18 cellular contexts compared by ENCODE assay signal in the genomic region with DNA sequence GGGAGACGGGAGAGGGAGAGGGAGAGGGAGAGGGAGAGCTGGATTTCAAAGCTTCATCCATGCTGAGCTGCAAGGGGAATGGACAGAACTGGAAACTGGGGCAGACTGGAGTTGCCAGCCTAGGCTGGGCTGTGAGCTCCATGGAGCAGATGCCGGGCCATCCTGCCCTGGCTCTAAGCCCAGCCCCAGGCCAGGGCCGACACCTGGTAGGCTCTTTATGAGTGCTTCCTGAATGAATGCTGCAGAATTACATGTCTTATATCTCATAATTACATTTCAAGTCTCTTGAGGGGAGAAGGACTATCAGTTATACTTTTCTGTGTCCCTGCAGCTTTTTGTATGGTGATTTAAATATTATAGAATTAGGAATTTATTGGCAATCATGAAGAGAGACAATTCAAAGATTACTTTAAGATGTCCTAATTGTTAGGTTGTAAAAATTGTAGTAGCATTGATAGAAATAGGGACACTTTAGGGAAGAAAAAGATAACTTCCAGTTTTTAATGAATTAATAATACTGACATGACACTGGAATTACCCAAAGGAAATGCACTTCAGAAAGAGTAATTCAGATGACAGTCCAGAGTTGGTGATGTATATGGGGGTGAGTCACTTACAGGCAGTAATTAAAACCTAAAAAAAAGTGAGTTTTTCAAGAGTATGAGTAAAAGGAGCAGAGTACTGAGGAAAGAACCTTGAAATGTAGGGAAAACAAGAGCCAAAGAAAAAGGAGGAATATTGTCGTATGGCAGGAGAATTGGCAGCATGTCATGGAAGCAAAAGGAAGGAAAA. TPM values are rescaled to one million over a fixed set of nuclear protein-coding genes. Genes with fewer than 3 reads are reported as not detected.
DNase-seq lines count a peak whose midpoint lies in the region; ATAC-seq and TF ChIP-seq lines count a peak whose summit lies in the region.
"Had no signal": no experiment of that assay in that cellular context is flagged by ENCODE, and none has a peak within 500 bp of the region (broad histone marks: within the 10 kb centered on the region; RNA-seq: fewer than 3 reads in every experiment).

No MANE protein-coding gene starts in this region.

- POLR2A ChIA-PET in A673 (lab: Charles Lee; ENCODE audit: low non-redundant PET): no interaction called here

- DNase-seq in A673 (ENCODE audit: low spot score) (peak; percentile 11), GM04504 (ENCODE audit: low read depth) (peak; percentile 20), amniotic epithelial cell (ENCODE audit: low read depth) (peak; percentile 49), fibroblast of villous mesenchyme (ENCODE audit: low read depth) (peak; percentile 2), lower lobe of right lung (no peak), HuH-7 (ENCODE audit: low spot score) (no peak)
- no peak for DNase-seq in effector memory CD4-positive, alpha-beta T cell
- DNase-seq: activated CD4-positive, alpha-beta T cell treated with anti-CD3 and anti-CD28 coated beads, Interleukin-2, amount 50 U/mL, for 1 hour; AML-193; effector memory CD8-positive, alpha-beta T cell; islet precursor cell; mucosa of descending colon; NCI-H187 treated with DMSO at 0.1 percent for 48 hours; Right ventricle myocardium superior; T1000 had no signal

- no peak overlapping the region for H3K27ac ChIP-seq in A673 (ENCODE audit: low read depth, low read length, poor library complexity, severe bottlenecking)
- no peak overlapping the region for H3K27ac ChIP-seq in effector memory CD4-positive, alpha-beta T cell (ENCODE audit: insufficient read depth, low read length, poor library complexity, severe bottlenecking)
- no peak overlapping the region for H3K27ac ChIP-seq in lower lobe of right lung
- H3K27ac ChIP-seq: parathyroid adenoma had no signal

- H3K36me3 ChIP-seq in A673 (ENCODE audit: insufficient read depth, low read length, poor library complexity, severe bottlenecking) (peaks cover 14% of the 10 kb centered on the region), lower lobe of right lung (peaks cover 62% of the 10 kb centered on the region)
- peaks cover 23% of the 10 kb centered on the region for H3K36me3 ChIP-seq in effector memory CD4-positive, alpha-beta T cell (ENCODE audit: control insufficient read depth, insufficient read depth, low read length)

- CTCF ChIA-PET in A673 (lab: Charles Lee): no interaction called here

- H3K4me1 ChIP-seq in A673 (ENCODE audit: insufficient read depth, low read length, poor library complexity, severe bottlenecking) (no peaks in the 10 kb centered on the region), lower lobe of right lung (no peaks in the 10 kb centered on the region)
- H3K4me1 ChIP-seq in effector memory CD4-positive, alpha-beta T cell (ENCODE audit: control insufficient read depth, insufficient read depth, low read length, poor library complexity, severe bottlenecking): no peaks in the 10 kb centered on the region
- H3K4me1 ChIP-seq: parathyroid adenoma had no signal

- TF ChIP-seq CTCF in A673 (conservative IDR thresholded peaks at IDR 0.05; ENCODE audit: low read depth, low read length): no peak
- no peak for TF ChIP-seq CTCF in fibroblast of villous mesenchyme (IDR thresholded peaks at IDR 0.05; ENCODE audit: insufficient read depth, low read depth, low read length)
- no peak for TF ChIP-seq CTCF in lower lobe of right lung (IDR thresholded peaks at IDR 0.05)

- intact Hi-C loops in A673 (cut with micrococcal nuclease; ENCODE audit: unreplicated experiment) (no loop called here), lower lobe of right lung (cut with DNase I) (no loop called here)

- ATAC-seq in lower lobe of right lung (no peak), HG03045 (IDR thresholded peaks at IDR 0.05; ENCODE audit: unreplicated experiment) (no peak)
- ATAC-seq: effector memory CD8-positive, alpha-beta T cell; GM12878; mucosa of descending colon had no signal

- H3K27me3 ChIP-seq in A673 (replicated peaks; ENCODE audit: insufficient read depth, low read depth, low read length, poor library complexity) (no peaks in the 10 kb centered on the region), lower lobe of right lung (ENCODE audit: low read depth) (no peaks in the 10 kb centered on the region)
- H3K27me3 ChIP-seq in effector memory CD4-positive, alpha-beta T cell (replicated peaks; ENCODE audit: control insufficient read depth, insufficient read depth, low read length, poor library complexity, severe bottlenecking): no peaks in the 10 kb centered on the region

- no peaks in the 10 kb centered on the region for H3K9me3 ChIP-seq in A673 (ENCODE audit: low read depth, low read length, poor library complexity, severe bottlenecking)
- no peaks in the 10 kb centered on the region for H3K9me3 ChIP-seq in effector memory CD4-positive, alpha-beta T cell (ENCODE audit: control insufficient read depth, low read length)
- no peaks in the 10 kb centered on the region for H3K9me3 ChIP-seq in lower lobe of right lung
- H3K9me3 ChIP-seq: mucosa of descending colon had no signal

- no TSS peak for BruUV-seq in A673 (replicated peaks; lab: Mats Ljungman, UMichigan)

- H3K4me3 ChIP-seq in A673 (ENCODE audit: low read depth, low read length, poor library complexity, severe bottlenecking): no peak overlapping the region
- no peak overlapping the region for H3K4me3 ChIP-seq in fibroblast of villous mesenchyme (ENCODE audit: low read depth, low read length)
- no peak overlapping the region for H3K4me3 ChIP-seq in effector memory CD4-positive, alpha-beta T cell (ENCODE audit: insufficient read depth, low read depth, low read length, poor library complexity, severe bottlenecking)
- H3K4me3 ChIP-seq in lower lobe of right lung: no peak overlapping the region
- H3K4me3 ChIP-seq: GM12878, mucosa of descending colon had no signal

RNA-seq across cellular contexts. Expression of a gene that starts 29.0 kb away (rescaled TPM):
- total RNA-seq in A673 (2021) (51.8 and 61.3 TPM in 2 replicates), fibroblast of villous mesenchyme (58.6 and 76.0 TPM in 2 replicates), lower lobe of right lung (45.0 TPM)

RNA-seq across cellular contexts. Expression of a gene that starts 29.1 kb away (rescaled TPM):
- total RNA-seq in A673 (2021): 2.0 and 3.2 TPM in 2 replicates
- total RNA-seq in fibroblast of villous mesenchyme: 0.64 and 1.7 TPM in 2 replicates
- 2.0 TPM for total RNA-seq in lower lobe of right lung

Comparison
In these comparisons a context has a peak if more than half of its experiments do, and no peak if none do; other contexts are left out.
1. DNase-seq: peak in A673 (single experiment), GM04504 (single experiment), amniotic epithelial cell (single experiment) and fibroblast of villous mesenchyme (single experiment); none in effector memory CD4-positive, alpha-beta T cell (0 of 3), lower lobe of right lung (single experiment) and HuH-7 (single experiment).